Comparison of ENCODE assay signal across 18 cellular contexts in the genomic region with DNA sequence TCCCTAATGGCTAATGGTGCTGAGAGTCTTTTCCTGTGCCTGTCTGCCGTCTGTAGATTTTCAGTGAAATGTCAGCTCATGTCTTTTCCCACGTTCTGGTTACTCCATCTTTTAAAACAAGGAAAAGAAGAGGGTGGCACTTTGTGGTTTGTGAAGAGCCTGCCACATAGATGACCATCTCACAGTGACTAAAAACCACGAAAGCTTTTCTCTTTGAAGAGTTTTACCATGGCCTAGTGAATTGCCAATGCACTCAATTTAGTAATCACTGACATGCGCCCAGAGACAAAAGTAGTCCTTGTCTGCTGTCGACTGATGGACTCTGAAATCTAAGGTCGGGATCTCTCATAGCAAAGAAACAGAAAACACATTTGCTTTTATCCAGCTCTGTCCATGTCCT. TPM values are rescaled to one million over a fixed set of nuclear protein-coding genes. Genes with fewer than 3 reads are reported as not detected.
"Had no signal": no experiment of that assay in that cellular context is flagged by ENCODE, and none has a peak within 500 bp of the region (broad histone marks: within the 10 kb centered on the region; RNA-seq: fewer than 3 reads in every experiment).

No MANE protein-coding gene starts in this region.

- ATAC-seq: esophagus mucosa; gastrocnemius medialis; heart right ventricle; left cardiac atrium; lower lobe of right lung; naive thymus-derived CD4-positive, alpha-beta T cell; right cardiac atrium; stimulated activated effector memory CD8-positive, alpha-beta T cell treated with anti-CD3 and anti-CD28 coated beads, Interleukin-12 subunit alpha, Interleukin-12 subunit beta, amount 100 ng/mL, for 72 hours had no signal

- H3K4me3 ChIP-seq: gastrocnemius medialis, heart right ventricle, left ventricle myocardium inferior, lower lobe of right lung, suprapubic skin, thyroid gland had no signal

- H3K27me3 ChIP-seq: gastrocnemius medialis, suprapubic skin, thyroid gland had no signal

- H3K9me3 ChIP-seq: gastrocnemius medialis, lower lobe of right lung, suprapubic skin, thyroid gland had no signal

- H3K27ac ChIP-seq: gastrocnemius medialis, heart right ventricle, left ventricle myocardium inferior, lower lobe of right lung, suprapubic skin, thyroid gland had no signal

- DNase-seq: effector memory CD4-positive, alpha-beta T cell; gastrocnemius medialis; heart right ventricle; left cardiac atrium; left ventricle myocardium inferior; lower lobe of right lung; naive thymus-derived CD4-positive, alpha-beta T cell; nephron progenitor cell; right cardiac atrium; stimulated activated CD4-positive, alpha-beta T cell treated with anti-CD3 and anti-CD28 coated beads, Interleukin-4, amount 100 ng/mL, for 1 hour; stimulated activated CD8-positive, alpha-beta memory T cell treated with anti-CD3 and anti-CD28 coated beads, Interleukin-4, amount 100 ng/mL, for 48 hours; stimulated activated naive CD8-positive, alpha-beta T cell treated with anti-CD3 and anti-CD28 coated beads, Interleukin-15, Interleukin-2, amounts not matched to agents 100 U/mL and 50 U/mL, for 24 hours; thyroid gland had no signal

- H3K36me3 ChIP-seq: gastrocnemius medialis, heart right ventricle, left ventricle myocardium inferior, lower lobe of right lung, suprapubic skin, thyroid gland had no signal

- H3K4me1 ChIP-seq: gastrocnemius medialis, lower lobe of right lung, suprapubic skin, thyroid gland had no signal

RNA-seq across cellular contexts. Expression of a gene that starts 50.4 kb away (rescaled TPM):
- total RNA-seq: esophagus mucosa, fibroblast of lung, gastrocnemius medialis, heart right ventricle, left cardiac atrium, left ventricle myocardium inferior, lower lobe of right lung, osteocyte, right cardiac atrium, suprapubic skin had no signal
